ENCODE assay signal across 8 cellular contexts in genomic region chr15:50107591-50108408, GRCh38. TPM values are rescaled to one million over a fixed set of nuclear protein-coding genes. Genes with fewer than 3 reads are reported as not detected.
DNase-seq lines count a peak whose midpoint lies in the region; ATAC-seq and TF ChIP-seq lines count a peak whose summit lies in the region.

No MANE protein-coding gene starts in this region.

- peaks cover 54% of the 10 kb centered on the region for H3K36me3 Mint-ChIP-seq in dendritic cell treated with granulocyte-macrophage colony-stimulating factor and Interleukin-4, amounts not matched to agents 40 ng/mL and 50 ng/mL, for 4 days (ENCODE audit: low read depth)

- peak overlapping the region; percentile 88 for H3K27ac Mint-ChIP-seq in dendritic cell treated with granulocyte-macrophage colony-stimulating factor and Interleukin-4, amounts not matched to agents 40 ng/mL and 50 ng/mL, for 4 days

- H3K4me3 Mint-ChIP-seq in dendritic cell treated with granulocyte-macrophage colony-stimulating factor and Interleukin-4, amounts not matched to agents 40 ng/mL and 50 ng/mL, for 4 days, result peak overlapping the region; percentile 70

- H3K9me3 Mint-ChIP-seq in dendritic cell treated with granulocyte-macrophage colony-stimulating factor and Interleukin-4, amounts not matched to agents 40 ng/mL and 50 ng/mL, for 4 days, result peaks cover 23% of the 10 kb centered on the region

- DNase-seq in GM10266 (ENCODE audit: extremely low spot score), result peak; percentile 40
- peak in 1 of 2 donors; percentile 66 for DNase-seq in aorta
- no peak for DNase-seq in activated CD4-positive, alpha-beta T cell treated with anti-CD3 and anti-CD28 coated beads for 48 hours
- DNase-seq in NCI-H128 (lab: John Stamatoyannopoulos, UW; ENCODE audit: unreplicated experiment), result no peak
- DNase-seq in suprapubic skin (ENCODE audit: low spot score in 2 of 2), result no peak

- no peaks in the 10 kb centered on the region for H3K4me1 ChIP-seq in aorta (ENCODE audit: control insufficient read depth in 1 of 2, insufficient read depth in 2 of 2, low read length in 2 of 2)
- peaks cover 5% of the 10 kb centered on the region for H3K4me1 ChIP-seq in suprapubic skin

- H3K27ac ChIP-seq in aorta (ENCODE audit: low read depth in 1 of 2, low read length in 2 of 2) (no peak overlapping the region), suprapubic skin (no peak overlapping the region)

- 90 to 91% methylated on average over 7 of the region's 7 CpGs for WGBS in aorta, 2 donors
- 84% methylated on average over 7 of the region's 7 CpGs for WGBS in suprapubic skin

- no peak for TF ChIP-seq CTCF in GM10266 (IDR thresholded peaks at IDR 0.05; ENCODE audit: control insufficient read depth, insufficient read depth, low read depth, missing control alignments)
- no peak for TF ChIP-seq CTCF in suprapubic skin (IDR thresholded peaks at IDR 0.05)

- peaks cover 67% of the 10 kb centered on the region for H3K4me1 Mint-ChIP-seq in dendritic cell treated with granulocyte-macrophage colony-stimulating factor and Interleukin-4, amounts not matched to agents 40 ng/mL and 50 ng/mL, for 4 days (ENCODE audit: low read depth)

- intact Hi-C loops in dendritic cell treated with granulocyte-macrophage colony-stimulating factor and Interleukin-4, amounts not matched to agents 40 ng/mL and 50 ng/mL, for 4 days (cut with micrococcal nuclease), result loop anchor here (5.0 kb wide), 1 partner anchor 40 kb away; no protein-coding TSS in a partner anchor
- intact Hi-C loops in aorta (cut with DNase I), result no loop called here

- no peaks in the 10 kb centered on the region for H3K27me3 ChIP-seq in aorta (ENCODE audit: control insufficient read depth in 1 of 2, insufficient read depth in 2 of 2, low read length in 1 of 2)
- no peaks in the 10 kb centered on the region for H3K27me3 ChIP-seq in suprapubic skin

- no peak for TF ChIP-seq EP300 in suprapubic skin (IDR thresholded peaks at IDR 0.05)

- ATAC-seq in GM21360 (IDR thresholded peaks at IDR 0.05; ENCODE audit: unreplicated experiment) (peak; percentile 93), HG03469 (IDR thresholded peaks at IDR 0.05; ENCODE audit: unreplicated experiment) (peak; percentile 94), aorta (ENCODE audit: low FRiP score) (peak; percentile 44)

- no peak overlapping the region for H3K4me3 ChIP-seq in aorta (ENCODE audit: low read length in 2 of 2)
- no peak overlapping the region for H3K4me3 ChIP-seq in suprapubic skin

- H3K9me3 ChIP-seq in aorta (ENCODE audit: control insufficient read depth, low read length) (no peaks in the 10 kb centered on the region), suprapubic skin (no peaks in the 10 kb centered on the region)

- no peaks in the 10 kb centered on the region for H3K27me3 Mint-ChIP-seq in dendritic cell treated with granulocyte-macrophage colony-stimulating factor and Interleukin-4, amounts not matched to agents 40 ng/mL and 50 ng/mL, for 4 days

- no peaks in the 10 kb centered on the region for H3K36me3 ChIP-seq in aorta (ENCODE audit: control insufficient read depth in 1 of 2, insufficient read depth in 2 of 2, low read length in 1 of 2)
- H3K36me3 ChIP-seq in suprapubic skin, result no peaks in the 10 kb centered on the region

- TF ChIP-seq POLR2A in suprapubic skin (IDR thresholded peaks at IDR 0.05), result no peak

RNA-seq across cellular contexts. Expression of gene ATP8B4, which starts 11.2 kb away (rescaled TPM):
- total RNA-seq in aorta (10 to 100 TPM; 19.1 to 43.9 TPM), suprapubic skin (1 to 10 TPM; 2.2 to 9.5 (median 3.0) TPM)
- 1 to 10 TPM in 1 of 2 donors, under 1 TPM in 1; 0.20 to 2.4 TPM for polyA plus RNA-seq in aorta

Comparison
In these comparisons a context has a peak if more than half of its experiments do, and no peak if none do; other contexts are left out.
1. ATAC-seq: peak in every context shown above with its lines; median percentile 94 in HG03469; 93 in GM21360; 44 in aorta.